ENCODE assay signal across 1 cellular context in genomic region chr1:24642481-24643361, GRCh38.
A peak's percentile ranks its signal among the peaks of the same experiment; 100 is the strongest.
TF ChIP-seq lines count a peak whose summit lies in the region.

Gene SRRM1, plus strand, starts transcription at chr1:24643302. Its CDS starts 25 bp downstream, at chr1:24643327.

TF ChIP-seq in GM23338, 12 proteins besides CTCF, POLR2A, EP300 and RAD21:
- TF ChIP-seq ZNF331 (CRISPR knock-in tag; IDR thresholded peaks at IDR 0.05; ENCODE audit: low read depth) (no peak), ZNF462 (CRISPR knock-in tag; IDR thresholded peaks at IDR 0.05) (no peak), JUNB (IDR thresholded peaks at IDR 0.05; ENCODE audit: unreplicated experiment) (no peak), CREB1 (CRISPR knock-in tag; IDR thresholded peaks at IDR 0.05; ENCODE audit: low read depth) (peak; percentile 89), STAT1 (IDR thresholded peaks at IDR 0.05; ENCODE audit: unreplicated experiment) (no peak), ZNF114 (CRISPR knock-in tag; IDR thresholded peaks at IDR 0.05) (no peak), EZH2 (IDR thresholded peaks at IDR 0.05; ENCODE audit: low read depth, unreplicated experiment) (no peak), POLR2AphosphoS5 (IDR thresholded peaks at IDR 0.05; ENCODE audit: low read depth) (peak; percentile 93), ETS1 (IDR thresholded peaks at IDR 0.05) (peak; percentile 49; the same call in 1 of the 2 replicates), EZH2phosphoT487 (IDR thresholded peaks at IDR 0.05; ENCODE audit: unreplicated experiment) (no peak), REST (IDR thresholded peaks at IDR 0.05; ENCODE audit: unreplicated experiment) (peak; percentile 27), NANOG (IDR thresholded peaks at IDR 0.05; ENCODE audit: borderline replicate concordance) (no peak)
TF ChIP-seq in GM23338: peak in this region for 4.
